In genomic region chr3:127056281-127056680, GRCh38 we compare ENCODE assay signal across 20 cellular contexts.
"Had no signal": no experiment of that assay in that cellular context is flagged by ENCODE, and none has a peak within 500 bp of the region (broad histone marks: within the 10 kb centered on the region; RNA-seq: fewer than 3 reads in every experiment).

No MANE protein-coding gene starts in this region.

- H3K36me3 ChIP-seq: colonic mucosa, esophagus squamous epithelium, transverse colon had no signal

- H3K27ac ChIP-seq: colonic mucosa, epithelial cell of prostate, esophagus squamous epithelium, testis, transverse colon had no signal

- H3K27me3 ChIP-seq: colonic mucosa, esophagus squamous epithelium, testis had no signal

- H3K4me1 ChIP-seq: colonic mucosa had no signal

- H3K4me3 ChIP-seq: colonic mucosa, esophagus squamous epithelium, lung, testis, transverse colon had no signal

- DNase-seq: activated B cell treated with CpG ODN at 0.5 μM for 24 hours; activated CD8-positive, alpha-beta memory T cell treated with anti-CD3 and anti-CD28 coated beads, Interleukin-2, amount 10 ng/mL, durations not matched to agents 7 days and 5 days; activated CD8-positive, alpha-beta T cell treated with anti-CD3 and anti-CD28 coated beads, Interleukin-2, amount 10 ng/mL, durations not matched to agents 7 days and 5 days; activated gamma-delta T cell; anterior cingulate cortex; colonic mucosa; effector CD8-positive, alpha-beta T cell; esophagus squamous epithelium; foreskin melanocyte; left colon; mesendoderm; retina; stimulated activated CD4-positive, alpha-beta T cell treated with anti-CD3 and anti-CD28 coated beads, Interleukin-12 subunit alpha, Interleukin-12 subunit beta, amount 100 ng/mL, for 4 hours; stimulated activated CD4-positive, alpha-beta T cell treated with anti-CD3 and anti-CD28 coated beads, Interleukin-4, amount 100 ng/mL, for 1 hour; stimulated activated naive CD8-positive, alpha-beta T cell treated with anti-CD3 and anti-CD28 coated beads, Interleukin-15, Interleukin-2, amounts not matched to agents 100 U/mL and 50 U/mL, for 24 hours; T-cell; testis; transverse colon had no signal

- ATAC-seq: activated CD8-positive, alpha-beta memory T cell treated with anti-CD3 and anti-CD28 coated beads, Interleukin-2, amount 10 ng/mL, durations not matched to agents 7 days and 5 days; activated CD8-positive, alpha-beta T cell treated with anti-CD3 and anti-CD28 coated beads, Interleukin-2, amount 10 ng/mL, durations not matched to agents 7 days and 5 days; left colon; stimulated activated naive CD8-positive, alpha-beta T cell treated with anti-CD3 and anti-CD28 coated beads, Interleukin-15, Interleukin-2, amounts not matched to agents 100 U/mL and 50 U/mL, for 24 hours; T-cell had no signal

- H3K9me3 ChIP-seq: colonic mucosa, testis had no signal
